In the genomic region with DNA sequence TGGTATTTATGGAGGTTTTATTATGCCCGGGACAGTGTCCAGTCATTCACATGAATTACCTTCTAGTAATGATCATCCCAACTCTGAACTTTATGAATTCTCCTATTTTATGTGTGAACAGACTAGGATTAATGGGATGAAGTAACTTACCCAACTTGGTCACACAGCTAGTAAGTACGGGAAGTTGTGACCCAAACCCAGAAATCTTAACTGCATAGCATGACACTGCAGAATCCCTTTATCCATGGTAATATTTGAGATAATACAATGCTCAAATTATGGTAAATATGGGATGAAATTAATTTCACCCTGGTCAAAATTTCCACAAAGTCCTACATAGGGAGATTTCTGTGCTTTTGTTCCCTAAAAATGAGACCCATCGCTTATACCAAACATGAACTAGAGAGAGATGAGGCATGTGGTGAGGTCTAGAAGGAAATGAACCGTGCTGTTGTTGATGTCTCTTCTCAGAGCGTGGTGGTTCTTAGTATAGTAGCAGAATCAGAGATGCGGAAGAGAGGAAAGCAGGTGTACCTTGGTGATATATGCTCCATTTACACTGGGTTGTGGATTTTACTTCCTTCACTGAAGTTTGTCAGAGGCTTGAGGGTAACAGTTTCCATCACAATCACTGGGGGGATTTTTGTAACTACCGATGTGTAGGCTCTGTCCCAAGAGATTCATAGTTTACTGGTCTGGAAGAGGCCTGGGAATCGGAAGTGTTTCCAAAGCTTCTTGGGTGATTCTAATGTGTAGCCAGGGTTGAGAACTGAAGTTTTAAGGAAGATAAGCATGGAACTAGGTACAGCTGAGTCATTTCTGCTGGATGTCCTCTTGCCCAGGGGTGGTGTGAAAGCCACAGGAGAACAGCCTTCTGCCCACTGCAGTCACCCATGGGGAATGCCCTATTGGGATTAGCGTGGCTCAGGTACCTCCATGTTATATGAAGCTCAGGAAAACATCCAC, we compare ENCODE assay signal across 12 cellular contexts. TPM values are rescaled to one million over a fixed set of nuclear protein-coding genes. Genes with fewer than 3 reads are reported as not detected.
A peak's percentile ranks its signal among the peaks of the same experiment; 100 is the strongest.
DNase-seq lines count a peak whose midpoint lies in the region; ATAC-seq lines count a peak whose summit lies in the region.
"Had no signal": no experiment of that assay in that cellular context is flagged by ENCODE, and none has a peak within 500 bp of the region (broad histone marks: within the 10 kb centered on the region; RNA-seq: fewer than 3 reads in every experiment).

No MANE protein-coding gene starts in this region.

- ATAC-seq in GM18517 (IDR thresholded peaks at IDR 0.05; ENCODE audit: unreplicated experiment), result peak; percentile 87
- peak; percentile 80 for ATAC-seq in GM21526 (IDR thresholded peaks at IDR 0.05; ENCODE audit: low FRiP score, unreplicated experiment)
- peak; percentile 81 for ATAC-seq in HG03432 (IDR thresholded peaks at IDR 0.05; ENCODE audit: unreplicated experiment)

- DNase-seq in germinal center (ENCODE audit: low spot score) (peak; percentile 58), occipital lobe (lab: John Stamatoyannopoulos, UW) (no peak), SIG-M5 (lab: John Stamatoyannopoulos, UW) (no peak), NCI-H2107 (lab: John Stamatoyannopoulos, UW) (no peak), T-helper 9 cell (no peak)
- DNase-seq: NCI-H2081, retina, testis had no signal

RNA-seq across cellular contexts. Expression of a gene that starts 30.2 kb away (rescaled TPM):
- total RNA-seq in occipital lobe, result 0.31 TPM
- total RNA-seq: cerebellum had no signal
